1 cellular context compared by ENCODE assay signal in the genomic region with DNA sequence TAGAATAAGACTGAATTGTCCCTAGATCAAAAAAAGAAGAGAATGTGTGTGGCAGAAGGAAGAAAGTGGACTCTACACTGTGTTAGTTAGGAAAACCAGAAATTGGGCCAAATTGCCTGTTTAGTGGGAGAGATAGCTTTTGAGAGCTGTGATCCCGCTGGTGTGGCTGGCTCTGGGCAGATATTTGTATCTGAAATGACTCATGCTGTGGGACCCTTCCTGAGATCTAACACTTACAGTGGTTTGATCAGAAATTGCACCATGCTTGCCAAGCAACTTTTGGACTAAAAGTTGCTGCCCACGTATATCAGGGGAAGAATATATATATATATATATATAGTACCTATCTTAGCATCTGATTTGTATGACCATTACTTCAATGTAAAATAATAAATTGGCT.
TF ChIP-seq lines count a peak whose summit lies in the region.

No MANE protein-coding gene starts in this region.

TF ChIP-seq in K562, 482 proteins besides CTCF, POLR2A, EP300 and RAD21:
- TF ChIP-seq JUND (IDR thresholded peaks at IDR 0.05; ENCODE audit: borderline replicate concordance, low read depth, low read length) (peak; percentile 44; the same call in 1 of the 2 replicates), JUND (tag; IDR thresholded peaks at IDR 0.05; ENCODE audit: borderline replicate concordance, low read depth, low read length) (no peak), ZBTB8A (IDR thresholded peaks at IDR 0.05; ENCODE audit: partially characterized antibody) (no peak), CHD4 (IDR thresholded peaks at IDR 0.05; ENCODE audit: insufficient read depth, insufficient replicate concordance, low read depth, low read length, poor library complexity, severe bottlenecking) (no peak)
TF ChIP-seq in K562: peak in this region for 1.
